ENCODE assay signal across 1 cellular context in genomic region chrX:40733691-40734090, GRCh38.
TF ChIP-seq lines count a peak whose summit lies in the region.

No MANE protein-coding gene starts in this region.

TF ChIP-seq in GM12878, 131 proteins besides CTCF, POLR2A, EP300 and RAD21 (continued from another document):
- TF ChIP-seq, protein P1, sequence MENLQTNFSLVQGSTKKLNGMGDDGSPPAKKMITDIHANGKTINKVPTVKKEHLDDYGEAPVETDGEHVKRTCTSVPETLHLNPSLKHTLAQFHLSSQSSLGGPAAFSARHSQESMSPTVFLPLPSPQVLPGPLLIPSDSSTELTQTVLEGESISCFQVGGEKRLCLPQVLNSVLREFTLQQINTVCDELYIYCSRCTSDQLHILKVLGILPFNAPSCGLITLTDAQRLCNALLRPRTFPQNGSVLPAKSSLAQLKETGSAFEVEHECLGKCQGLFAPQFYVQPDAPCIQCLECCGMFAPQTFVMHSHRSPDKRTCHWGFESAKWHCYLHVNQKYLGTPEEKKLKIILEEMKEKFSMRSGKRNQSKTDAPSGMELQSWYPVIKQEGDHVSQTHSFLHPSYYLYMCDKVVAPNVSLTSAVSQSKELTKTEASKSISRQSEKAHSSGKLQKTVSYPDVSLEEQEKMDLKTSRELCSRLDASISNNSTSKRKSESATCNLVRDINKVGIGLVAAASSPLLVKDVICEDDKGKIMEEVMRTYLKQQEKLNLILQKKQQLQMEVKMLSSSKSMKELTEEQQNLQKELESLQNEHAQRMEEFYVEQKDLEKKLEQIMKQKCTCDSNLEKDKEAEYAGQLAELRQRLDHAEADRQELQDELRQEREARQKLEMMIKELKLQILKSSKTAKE (IDR thresholded peaks at IDR 0.05; ENCODE audit: low read depth, poor library complexity, severe bottlenecking), result no peak
